In genomic region chr5:128549496-128549895, GRCh38 we compare ENCODE assay signal across 1 cellular context.
TF ChIP-seq lines count a peak whose summit lies in the region.

No MANE protein-coding gene starts in this region.

TF ChIP-seq in IMR-90, 13 proteins besides CTCF, POLR2A, EP300 and RAD21 (continued from another document):
- no peak for TF ChIP-seq MXI1 (IDR thresholded peaks at IDR 0.05; ENCODE audit: borderline replicate concordance, low read depth, low read length)
- TF ChIP-seq SMC3 (IDR thresholded peaks at IDR 0.05; ENCODE audit: low read depth, low read length), result no peak
- no peak for TF ChIP-seq MAZ (IDR thresholded peaks at IDR 0.05; ENCODE audit: borderline replicate concordance, low read depth, low read length)
